ENCODE assay signal across 8 cellular contexts in the genomic region with DNA sequence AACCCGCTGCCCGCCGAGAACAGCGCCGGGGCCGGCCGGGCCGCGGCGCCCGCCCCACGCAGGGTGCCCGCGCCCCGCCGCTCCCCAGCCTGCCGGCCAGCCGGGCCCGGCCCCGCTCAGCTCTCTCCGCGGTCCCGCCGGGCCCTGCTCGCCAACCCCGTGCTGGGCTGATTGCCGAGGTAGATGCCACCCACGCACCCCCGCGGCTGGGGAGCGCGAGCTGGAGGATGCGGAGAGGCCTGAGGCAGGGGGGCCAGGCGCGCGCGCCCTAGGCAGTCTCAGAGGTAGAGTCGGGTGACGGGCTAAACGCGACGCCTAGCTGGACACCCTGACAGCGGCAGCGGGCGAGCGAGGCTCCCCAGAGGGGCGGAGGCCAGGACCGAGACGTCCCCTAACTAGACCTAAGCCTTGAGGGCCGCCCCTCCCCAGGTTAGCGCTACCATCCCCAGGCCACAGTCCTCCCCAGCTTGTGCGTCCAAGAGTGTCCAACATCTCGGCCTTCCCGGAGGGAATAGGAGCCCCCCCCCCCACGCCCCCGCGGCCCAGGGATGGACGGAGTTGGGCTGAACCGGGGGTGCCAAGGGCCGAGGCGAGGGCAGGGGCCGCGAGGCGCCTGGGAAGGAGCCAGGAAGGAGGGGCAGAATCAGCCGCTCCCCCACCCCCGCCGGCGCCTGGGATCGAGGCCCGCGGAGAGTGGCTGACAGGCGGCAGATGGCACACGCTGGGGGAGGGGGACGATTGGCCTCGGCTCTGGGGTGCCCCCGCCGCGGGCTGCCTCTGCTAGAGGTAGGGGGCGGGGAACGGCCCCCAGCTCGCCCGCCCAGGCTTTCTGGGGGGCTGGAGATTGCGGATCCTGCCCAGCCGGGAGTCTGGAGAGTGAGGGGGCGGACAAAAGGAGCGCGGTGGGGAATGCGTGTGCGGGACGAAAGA. TPM values are rescaled to one million over a fixed set of nuclear protein-coding genes. Genes with fewer than 3 reads are reported as not detected.
DNase-seq lines count a peak whose midpoint lies in the region; ATAC-seq and TF ChIP-seq lines count a peak whose summit lies in the region.

No MANE protein-coding gene starts in this region.

- H3K4me2 ChIP-seq in hepatocyte: peak overlapping the region; percentile 98

- peak overlapping the region; percentile 89 for H3K27ac ChIP-seq in hepatocyte
- H3K27ac ChIP-seq in sigmoid colon: peak overlapping the region; percentile 89 to 96 (median 92)

- TF ChIP-seq POLR2A in sigmoid colon (IDR thresholded peaks at IDR 0.05): no peak

- peak overlapping the region; percentile 45 for H3K4me3 ChIP-seq in hepatocyte
- H3K4me3 ChIP-seq in sigmoid colon: peak overlapping the region; percentile 32 to 84 (median 82)

- no peaks in the 10 kb centered on the region for H3K27me3 ChIP-seq in hepatocyte
- H3K27me3 ChIP-seq in sigmoid colon: peaks cover 0 to 15% (median 8%) of the 10 kb centered on the region in 3 donors

- H3K9me3 Mint-ChIP-seq in activated CD8-positive, alpha-beta memory T cell treated with anti-CD3 and anti-CD28 coated beads, Interleukin-2, amount 10 ng/mL, durations not matched to agents 7 days and 5 days (ENCODE audit: low read depth): no peaks in the 10 kb centered on the region
- H3K9me3 Mint-ChIP-seq in activated naive CD4-positive, alpha-beta T cell treated with anti-CD3 and anti-CD28 coated beads, Interleukin-2, amount 50 U/mL, for 72 hours: no peaks in the 10 kb centered on the region

- peaks cover 14% of the 10 kb centered on the region for H3K79me2 ChIP-seq in hepatocyte

- H3K4me1 Mint-ChIP-seq in activated CD8-positive, alpha-beta memory T cell treated with anti-CD3 and anti-CD28 coated beads, Interleukin-2, amount 10 ng/mL, durations not matched to agents 7 days and 5 days: peaks cover 11% of the 10 kb centered on the region

- H3K36me3 Mint-ChIP-seq in activated CD8-positive, alpha-beta memory T cell treated with anti-CD3 and anti-CD28 coated beads, Interleukin-2, amount 10 ng/mL, durations not matched to agents 7 days and 5 days: no peaks in the 10 kb centered on the region
- peaks cover 0 to 5% of the 10 kb centered on the region in 2 donors for H3K36me3 Mint-ChIP-seq in activated naive CD4-positive, alpha-beta T cell treated with anti-CD3 and anti-CD28 coated beads, Interleukin-2, amount 50 U/mL, for 72 hours

- peaks cover 51% of the 10 kb centered on the region for H3K27me3 Mint-ChIP-seq in activated CD8-positive, alpha-beta memory T cell treated with anti-CD3 and anti-CD28 coated beads, Interleukin-2, amount 10 ng/mL, durations not matched to agents 7 days and 5 days

- H3K27ac Mint-ChIP-seq in activated CD8-positive, alpha-beta memory T cell treated with anti-CD3 and anti-CD28 coated beads, Interleukin-2, amount 10 ng/mL, durations not matched to agents 7 days and 5 days: no peak overlapping the region
- no peak overlapping the region for H3K27ac Mint-ChIP-seq in activated naive CD4-positive, alpha-beta T cell treated with anti-CD3 and anti-CD28 coated beads, Interleukin-2, amount 50 U/mL, for 72 hours

- TF ChIP-seq EP300 in sigmoid colon (IDR thresholded peaks at IDR 0.05): no peak

- peak; percentile 73 for DNase-seq in activated CD8-positive, alpha-beta memory T cell treated with anti-CD3 and anti-CD28 coated beads for 24 hours
- DNase-seq in activated CD8-positive, alpha-beta memory T cell treated with anti-CD3 and anti-CD28 coated beads, Interleukin-2, amount 10 ng/mL, durations not matched to agents 7 days and 5 days: no peak
- DNase-seq in activated naive CD4-positive, alpha-beta T cell treated with anti-CD3 and anti-CD28 coated beads, Interleukin-2, amount 50 U/mL, for 72 hours (ENCODE audit: low spot score in 2 of 2): peak in 1 of 2 donors; percentile 51
- DNase-seq in hepatocyte (ENCODE audit: low spot score): peak; percentile 81
- DNase-seq in sigmoid colon: peak; percentile 83
- DNase-seq in SKM-1 treated with dmso at 0.1 percent for 144 hours (lab: John Stamatoyannopoulos, UW; ENCODE audit: unreplicated experiment): no peak

- WGBS in hepatocyte (ENCODE audit: low lambda C conversion rate, missing lambda C conversion rate): under 1% methylated on average over 50 of the region's 90 CpGs
- 1% methylated on average over 90 of the region's 90 CpGs for WGBS in sigmoid colon, 2 donors

- H3K4me1 ChIP-seq in hepatocyte (ENCODE audit: insufficient read depth) (peaks cover 22% of the 10 kb centered on the region), sigmoid colon (peaks cover 0 to 36% (median 34%) of the 10 kb centered on the region in 4 donors)

- intact Hi-C loops in sigmoid colon (cut with DNase I): loop anchor here (5.0 kb wide), 3 partner anchors 106 to 366 kb away; no protein-coding TSS in a partner anchor

- H3K36me3 ChIP-seq in hepatocyte (replicated peaks; ENCODE audit: insufficient read depth, low read depth) (no peaks in the 10 kb centered on the region), sigmoid colon (no peaks in the 10 kb centered on the region)

- CTCF ChIA-PET in activated CD8-positive, alpha-beta memory T cell treated with anti-CD3 and anti-CD28 coated beads, Interleukin-2, amount 10 ng/mL, durations not matched to agents 7 days and 5 days (lab: Charles Lee): interaction anchor here (0.7 to 2.2 kb wide), 18 partner anchors 9 to 948 kb away, joined by 3 to 11 read pairs (median 4); partner anchors contain the start of gene CNEP1R1

- no peak overlapping the region for H3K4me3 Mint-ChIP-seq in activated CD8-positive, alpha-beta memory T cell treated with anti-CD3 and anti-CD28 coated beads, Interleukin-2, amount 10 ng/mL, durations not matched to agents 7 days and 5 days

- peak overlapping the region; percentile 74 for H2AFZ ChIP-seq in hepatocyte

- no peak for ATAC-seq in activated CD8-positive, alpha-beta memory T cell treated with anti-CD3 and anti-CD28 coated beads, Interleukin-2, amount 10 ng/mL, durations not matched to agents 7 days and 5 days
- peak; percentile 9 to 35 for ATAC-seq in activated naive CD4-positive, alpha-beta T cell treated with anti-CD3 and anti-CD28 coated beads, Interleukin-2, amount 50 U/mL, for 72 hours
- no peak for ATAC-seq in GM21619 (IDR thresholded peaks at IDR 0.05; ENCODE audit: unreplicated experiment)
- ATAC-seq in HG02610 (IDR thresholded peaks at IDR 0.05; ENCODE audit: unreplicated experiment): no peak

- no peaks in the 10 kb centered on the region for H4K20me1 ChIP-seq in hepatocyte (ENCODE audit: insufficient read depth, poor library complexity, severe bottlenecking)

- TF ChIP-seq CTCF in hepatocyte (IDR thresholded peaks at IDR 0.05; ENCODE audit: poor library complexity) (no peak), sigmoid colon (IDR thresholded peaks at IDR 0.05) (peak in 1 of 4 experiments; percentile 8)

- H3K9me2 ChIP-seq in hepatocyte (replicated peaks; ENCODE audit: insufficient read depth): no peaks in the 10 kb centered on the region

- H3K9me3 ChIP-seq in hepatocyte (ENCODE audit: low read depth) (no peaks in the 10 kb centered on the region), sigmoid colon (no peaks in the 10 kb centered on the region)

RNA-seq across cellular contexts. Expression of gene ZNF423, which starts 2.6 kb away (rescaled TPM):
- not detected for total RNA-seq in activated CD8-positive, alpha-beta memory T cell treated with anti-CD3 and anti-CD28 coated beads, Interleukin-2, amount 10 ng/mL, durations not matched to agents 7 days and 5 days
- total RNA-seq in activated naive CD4-positive, alpha-beta T cell treated with anti-CD3 and anti-CD28 coated beads, Interleukin-2, amount 50 U/mL, for 72 hours: under 1 TPM in 1 of 2 donors, not detected in 1; 0.05 TPM
- total RNA-seq in hepatocyte (7.6 and 11.8 TPM in 2 replicates), sigmoid colon (10 to 100 TPM in 1 of 4 donors, 1 to 10 TPM in 3; 3.6 to 19.7 (median 5.0) TPM)
- polyA plus RNA-seq in hepatocyte (9.6 and 11.3 TPM in 2 replicates), sigmoid colon (1 to 10 TPM in 2 of 3 donors, under 1 TPM in 1; 0.69 to 3.3 (median 1.2) TPM)

Comparison
In these comparisons a context has a peak if more than half of its experiments do, and no peak if none do; other contexts are left out.
1. DNase-seq: peak in activated CD8-positive, alpha-beta memory T cell treated with anti-CD3 and anti-CD28 coated beads for 24 hours (single experiment), hepatocyte (single experiment) and sigmoid colon (single experiment); none in activated CD8-positive, alpha-beta memory T cell treated with anti-CD3 and anti-CD28 coated beads, Interleukin-2, amount 10 ng/mL, durations not matched to agents 7 days and 5 days (single experiment) and SKM-1 treated with dmso at 0.1 percent for 144 hours (single experiment).
2. ATAC-seq: peak in activated naive CD4-positive, alpha-beta T cell treated with anti-CD3 and anti-CD28 coated beads, Interleukin-2, amount 50 U/mL, for 72 hours (2 of 2); none in activated CD8-positive, alpha-beta memory T cell treated with anti-CD3 and anti-CD28 coated beads, Interleukin-2, amount 10 ng/mL, durations not matched to agents 7 days and 5 days (single experiment), GM21619 (single experiment) and HG02610 (single experiment).